In the genomic region with DNA sequence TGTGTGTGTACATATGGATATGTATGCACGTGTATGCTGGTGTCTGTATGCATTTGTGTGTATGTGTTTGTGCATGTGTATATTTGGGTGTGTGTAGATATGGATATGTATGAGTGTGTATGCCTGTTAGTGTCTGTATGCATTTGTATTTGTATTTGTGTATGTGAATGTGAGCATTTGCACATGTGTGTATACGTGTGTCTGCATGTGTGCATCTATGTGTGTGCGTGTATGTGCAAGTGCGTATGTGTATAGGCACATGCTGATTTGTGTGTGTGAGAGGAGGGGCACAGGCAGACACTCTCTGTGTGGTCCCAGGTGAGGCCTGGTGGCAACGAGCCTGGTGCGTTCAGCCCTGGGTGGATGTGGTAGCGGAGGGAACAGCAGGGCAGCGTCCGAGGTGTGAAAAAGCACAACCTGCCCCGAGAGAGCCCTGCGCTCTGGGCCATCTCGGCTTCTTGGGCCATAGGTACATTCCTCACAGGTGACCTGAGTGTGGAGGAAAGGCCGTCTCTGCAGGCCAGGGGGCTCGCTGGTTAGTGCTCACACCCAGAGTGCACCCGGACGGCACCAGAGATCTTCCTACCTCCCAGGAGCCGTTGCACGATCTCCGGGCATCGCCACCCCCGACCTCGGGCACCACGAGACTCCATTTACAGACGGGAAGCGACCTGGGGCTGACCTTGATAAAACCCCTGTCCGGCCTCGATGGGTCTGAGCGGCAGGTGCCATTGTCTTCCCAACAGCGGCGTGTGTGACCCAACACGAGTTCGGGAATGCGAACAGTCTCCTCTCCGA, we compare ENCODE assay signal across 21 cellular contexts. TPM values are rescaled to one million over a fixed set of nuclear protein-coding genes. Genes with fewer than 3 reads are reported as not detected.
DNase-seq lines count a peak whose midpoint lies in the region; ATAC-seq and TF ChIP-seq lines count a peak whose summit lies in the region.
"Had no signal": no experiment of that assay in that cellular context is flagged by ENCODE, and none has a peak within 500 bp of the region (broad histone marks: within the 10 kb centered on the region; RNA-seq: fewer than 3 reads in every experiment).

No MANE protein-coding gene starts in this region.

- peaks cover 52% of the 10 kb centered on the region for H3K4me1 Mint-ChIP-seq in activated naive CD4-positive, alpha-beta T cell treated with anti-CD3 and anti-CD28 coated beads, Interleukin-2, amount 10 ng/mL, durations not matched to agents 7 days and 5 days
- H3K4me1 Mint-ChIP-seq in T-helper 17 cell (peaks cover 36% of the 10 kb centered on the region), endothelial cell (ENCODE audit: unreplicated experiment) (peaks cover 6% of the 10 kb centered on the region), T-cell (peaks cover 33 to 44% (median 35%) of the 10 kb centered on the region in 3 donors)

- H3K27ac Mint-ChIP-seq in activated naive CD4-positive, alpha-beta T cell treated with anti-CD3 and anti-CD28 coated beads, Interleukin-2, amount 10 ng/mL, durations not matched to agents 7 days and 5 days = peak overlapping the region; percentile 72
- H3K27ac Mint-ChIP-seq in T-helper 17 cell = peak overlapping the region; percentile 90
- H3K27ac Mint-ChIP-seq in endothelial cell (ENCODE audit: unreplicated experiment) = no peak overlapping the region
- peak overlapping the region in 1 of 2 donors; percentile 9 for H3K27ac Mint-ChIP-seq in T-cell

- POLR2A ChIA-PET in T-cell (lab: Charles Lee) = no interaction called here

- H3K36me3 Mint-ChIP-seq in activated naive CD4-positive, alpha-beta T cell treated with anti-CD3 and anti-CD28 coated beads, Interleukin-2, amount 10 ng/mL, durations not matched to agents 7 days and 5 days = peaks cover 33% of the 10 kb centered on the region
- H3K36me3 Mint-ChIP-seq in T-helper 17 cell (ENCODE audit: low read depth) (no peaks in the 10 kb centered on the region), endothelial cell (ENCODE audit: low read depth, unreplicated experiment) (peaks cover 14% of the 10 kb centered on the region), T-cell (peaks cover 8% of the 10 kb centered on the region)

- ATAC-seq in T-helper 17 cell (no peak), GM18519 (IDR thresholded peaks at IDR 0.05; ENCODE audit: low FRiP score, unreplicated experiment) (no peak), HG03565 (IDR thresholded peaks at IDR 0.05; ENCODE audit: unreplicated experiment) (no peak), T-cell (replicated peaks in 1 of 4) (no peak)
- ATAC-seq: gastrocnemius medialis, psoas muscle had no signal

- no peak for TF ChIP-seq CTCF in endothelial cell (IDR thresholded peaks at IDR 0.05; ENCODE audit: unreplicated experiment)

- no peaks in the 10 kb centered on the region for H3K9me3 Mint-ChIP-seq in activated naive CD4-positive, alpha-beta T cell treated with anti-CD3 and anti-CD28 coated beads, Interleukin-2, amount 10 ng/mL, durations not matched to agents 7 days and 5 days
- peaks cover 16% of the 10 kb centered on the region for H3K9me3 Mint-ChIP-seq in endothelial cell (ENCODE audit: unreplicated experiment)
- no peaks in the 10 kb centered on the region for H3K9me3 Mint-ChIP-seq in T-cell

- no peaks in the 10 kb centered on the region for H3K9me3 ChIP-seq in T-helper 17 cell (ENCODE audit: control insufficient read depth, low read length, poor library complexity, severe bottlenecking)
- H3K9me3 ChIP-seq: gastrocnemius medialis, psoas muscle, uterus had no signal

- CTCF ChIA-PET in activated naive CD4-positive, alpha-beta T cell treated with anti-CD3 and anti-CD28 coated beads, Interleukin-2, amount 10 ng/mL, durations not matched to agents 7 days and 5 days (lab: Charles Lee) = no interaction called here
- CTCF ChIA-PET in T-cell (lab: Charles Lee) = no interaction called here

- H3K27me3 Mint-ChIP-seq in activated naive CD4-positive, alpha-beta T cell treated with anti-CD3 and anti-CD28 coated beads, Interleukin-2, amount 10 ng/mL, durations not matched to agents 7 days and 5 days = no peaks in the 10 kb centered on the region
- H3K27me3 Mint-ChIP-seq in T-helper 17 cell (no peaks in the 10 kb centered on the region), endothelial cell (ENCODE audit: unreplicated experiment) (peaks cover 6% of the 10 kb centered on the region), T-cell (no peaks in the 10 kb centered on the region)

- no peak for DNase-seq in activated naive CD4-positive, alpha-beta T cell treated with anti-CD3 and anti-CD28 coated beads, Interleukin-2, amount 10 ng/mL, durations not matched to agents 7 days and 5 days
- no peak for DNase-seq in activated naive CD4-positive, alpha-beta T cell treated with anti-CD3 and anti-CD28 coated beads, Interleukin-2, amount 50 U/mL, for 16 hours
- DNase-seq in T-helper 17 cell (no peak), endothelial cell (ENCODE audit: low spot score) (no peak), NCI-H2196 (lab: John Stamatoyannopoulos, UW; ENCODE audit: unreplicated experiment) (no peak), T-cell (no peak)
- DNase-seq: amniotic stem cell; DMS153; gastrocnemius medialis; Kasumi-1; NCI-H1436 treated with DMSO at 0.1 percent for 48 hours; NCI-H226; psoas muscle; SIG-M5; stimulated activated CD4-positive, alpha-beta T cell treated with anti-CD3 and anti-CD28 coated beads, Interleukin-12 subunit alpha, Interleukin-12 subunit beta, amount 100 ng/mL, for 4 hours; stimulated activated naive CD4-positive, alpha-beta T cell treated with Interleukin-2 at 50 U/mL for 16 hours; uterus had no signal

- peak overlapping the region; percentile 98 for H3K4me3 Mint-ChIP-seq in activated naive CD4-positive, alpha-beta T cell treated with anti-CD3 and anti-CD28 coated beads, Interleukin-2, amount 10 ng/mL, durations not matched to agents 7 days and 5 days
- H3K4me3 Mint-ChIP-seq in T-helper 17 cell = peak overlapping the region; percentile 97
- peak overlapping the region; percentile 78 for H3K4me3 Mint-ChIP-seq in endothelial cell (ENCODE audit: unreplicated experiment)
- peak overlapping the region in 1 of 3 donors; percentile 84 for H3K4me3 Mint-ChIP-seq in T-cell

RNA-seq across cellular contexts. Expression of a gene that starts 45.0 kb away (rescaled TPM):
- total RNA-seq in T-helper 17 cell (under 1 TPM; 0.52 to 0.57 TPM), endothelial cell (ENCODE audit: unreplicated experiment) (0.31 TPM), T-cell (under 1 TPM in 1 of 5 donors, not detected in 4; 0.98 TPM)
- total RNA-seq: gastrocnemius medialis, liver, myocyte had no signal
